ENCODE assay signal across 9 cellular contexts in genomic region chr5:38420691-38421395, GRCh38.
A peak's percentile ranks its signal among the peaks of the same experiment; 100 is the strongest.
DNase-seq lines count a peak whose midpoint lies in the region; ATAC-seq and TF ChIP-seq lines count a peak whose summit lies in the region.
"Had no signal": no experiment of that assay in that cellular context is flagged by ENCODE, and none has a peak within 500 bp of the region (broad histone marks: within the 10 kb centered on the region; RNA-seq: fewer than 3 reads in every experiment).

No MANE protein-coding gene starts in this region.

- CTCF ChIA-PET in activated CD8-positive, alpha-beta T cell treated with anti-CD3 and anti-CD28 coated beads for 36 hours (lab: Charles Lee): interaction anchor here (0.6 to 7.5 kb wide), 27 partner anchors 10 to 1152 kb away, joined by 3 to 60 read pairs (median 4); no protein-coding TSS in a partner anchor

- H3K27me3 ChIP-seq in HAP-1 (ENCODE audit: low read depth): no peaks in the 10 kb centered on the region
- no peaks in the 10 kb centered on the region for H3K27me3 ChIP-seq in psoas muscle (ENCODE audit: insufficient read depth in 3 of 3, low read length in 2 of 3)

- peaks cover 23% of the 10 kb centered on the region for H3K27me3 Mint-ChIP-seq in activated CD8-positive, alpha-beta T cell treated with anti-CD3 and anti-CD28 coated beads for 36 hours

- H3K4me3 ChIP-seq in HAP-1 (no peak overlapping the region), psoas muscle (no peak overlapping the region)

- H3K9me3 Mint-ChIP-seq in activated CD8-positive, alpha-beta T cell treated with anti-CD3 and anti-CD28 coated beads for 36 hours: no peaks in the 10 kb centered on the region
- H3K9me3 Mint-ChIP-seq: T-helper 1 cell treated with Interleukin-12 subunit alpha and Interleukin-12 subunit beta and Interleukin-4 antibody, amounts not matched to agents 30 μg/mL and 1 μg/mL, for 36 hours had no signal

- intact Hi-C loops in activated CD8-positive, alpha-beta T cell treated with anti-CD3 and anti-CD28 coated beads for 36 hours (cut with micrococcal nuclease): no loop called here
- intact Hi-C loops in psoas muscle (cut with DNase I): loop anchor here (2.0 to 10.0 kb wide), 3 partner anchors 386 to 504 kb away; no protein-coding TSS in a partner anchor

- no peaks in the 10 kb centered on the region for H3K36me3 Mint-ChIP-seq in activated CD8-positive, alpha-beta T cell treated with anti-CD3 and anti-CD28 coated beads for 36 hours (ENCODE audit: low read depth)

- no peak for ATAC-seq in activated CD8-positive, alpha-beta T cell treated with anti-CD3 and anti-CD28 coated beads for 36 hours
- ATAC-seq in psoas muscle (peak; percentile 83 to 92 (median 88)), GM21528 (IDR thresholded peaks at IDR 0.05; ENCODE audit: low FRiP score, unreplicated experiment) (no peak)

- H3K27ac ChIP-seq in psoas muscle: no peak overlapping the region

- POLR2A ChIA-PET in activated CD8-positive, alpha-beta T cell treated with anti-CD3 and anti-CD28 coated beads for 36 hours (lab: Charles Lee): no interaction called here

- peak; percentile 78 for TF ChIP-seq CTCF in activated CD8-positive, alpha-beta T cell treated with anti-CD3 and anti-CD28 coated beads for 36 hours (IDR thresholded peaks at IDR 0.05)
- peak; percentile 70 for TF ChIP-seq CTCF in psoas muscle (IDR thresholded peaks at IDR 0.05)

- DNase-seq in D341Med (ENCODE audit: low spot score): peak; percentile 73
- peak; percentile 62 to 76 for DNase-seq in HAP-1 (ENCODE audit: low spot score in 2 of 2)
- peak; percentile 84 for DNase-seq in NCI-H2196 (lab: John Stamatoyannopoulos, UW; ENCODE audit: unreplicated experiment)
- DNase-seq in activated CD8-positive, alpha-beta T cell treated with anti-CD3 and anti-CD28 coated beads for 36 hours: peak; percentile 54
- peak; percentile 68 for DNase-seq in glomerular visceral epithelial cell (ENCODE audit: extremely low spot score)
- DNase-seq in psoas muscle: peak in 1 of 2 donors; percentile 35
- DNase-seq in stimulated activated naive CD4-positive, alpha-beta T cell treated with Interleukin-2 at 50 U/mL for 16 hours (lab: John Stamatoyannopoulos, UW): no peak

- H3K4me1 ChIP-seq in HAP-1 (peaks cover 10% of the 10 kb centered on the region), psoas muscle (no peaks in the 10 kb centered on the region)

- H3K36me3 ChIP-seq in HAP-1 (replicated peaks) (no peaks in the 10 kb centered on the region), psoas muscle (ENCODE audit: insufficient read depth in 1 of 2, low read depth in 1 of 2) (no peaks in the 10 kb centered on the region)

- no peaks in the 10 kb centered on the region for H3K4me1 Mint-ChIP-seq in activated CD8-positive, alpha-beta T cell treated with anti-CD3 and anti-CD28 coated beads for 36 hours (ENCODE audit: low read depth)

- no peaks in the 10 kb centered on the region for H3K9me3 ChIP-seq in HAP-1
- H3K9me3 ChIP-seq in psoas muscle: no peaks in the 10 kb centered on the region

- no peak overlapping the region for H3K4me3 Mint-ChIP-seq in activated CD8-positive, alpha-beta T cell treated with anti-CD3 and anti-CD28 coated beads for 36 hours
- H3K4me3 Mint-ChIP-seq: T-helper 1 cell treated with Interleukin-12 subunit alpha and Interleukin-12 subunit beta and Interleukin-4 antibody, amounts not matched to agents 30 μg/mL and 1 μg/mL, for 36 hours had no signal

- H3K27ac Mint-ChIP-seq in activated CD8-positive, alpha-beta T cell treated with anti-CD3 and anti-CD28 coated beads for 36 hours: no peak overlapping the region
- H3K27ac Mint-ChIP-seq: T-helper 1 cell treated with Interleukin-12 subunit alpha and Interleukin-12 subunit beta and Interleukin-4 antibody, amounts not matched to agents 30 μg/mL and 1 μg/mL, for 36 hours had no signal

- 43 to 55% (median 46%) methylated on average over 6 of the region's 6 CpGs for WGBS in psoas muscle, 3 donors

- in situ Hi-C loops in HAP-1 (cut with MboI; ENCODE audit: low sequenced_read_pairs): no loop called here

Comparison
In these comparisons a context has a peak if more than half of its experiments do, and no peak if none do; other contexts are left out.
1. ATAC-seq: peak in psoas muscle (4 of 4); none in activated CD8-positive, alpha-beta T cell treated with anti-CD3 and anti-CD28 coated beads for 36 hours (single experiment) and GM21528 (single experiment).